Comparison of ENCODE assay signal across 8 cellular contexts in the genomic region with DNA sequence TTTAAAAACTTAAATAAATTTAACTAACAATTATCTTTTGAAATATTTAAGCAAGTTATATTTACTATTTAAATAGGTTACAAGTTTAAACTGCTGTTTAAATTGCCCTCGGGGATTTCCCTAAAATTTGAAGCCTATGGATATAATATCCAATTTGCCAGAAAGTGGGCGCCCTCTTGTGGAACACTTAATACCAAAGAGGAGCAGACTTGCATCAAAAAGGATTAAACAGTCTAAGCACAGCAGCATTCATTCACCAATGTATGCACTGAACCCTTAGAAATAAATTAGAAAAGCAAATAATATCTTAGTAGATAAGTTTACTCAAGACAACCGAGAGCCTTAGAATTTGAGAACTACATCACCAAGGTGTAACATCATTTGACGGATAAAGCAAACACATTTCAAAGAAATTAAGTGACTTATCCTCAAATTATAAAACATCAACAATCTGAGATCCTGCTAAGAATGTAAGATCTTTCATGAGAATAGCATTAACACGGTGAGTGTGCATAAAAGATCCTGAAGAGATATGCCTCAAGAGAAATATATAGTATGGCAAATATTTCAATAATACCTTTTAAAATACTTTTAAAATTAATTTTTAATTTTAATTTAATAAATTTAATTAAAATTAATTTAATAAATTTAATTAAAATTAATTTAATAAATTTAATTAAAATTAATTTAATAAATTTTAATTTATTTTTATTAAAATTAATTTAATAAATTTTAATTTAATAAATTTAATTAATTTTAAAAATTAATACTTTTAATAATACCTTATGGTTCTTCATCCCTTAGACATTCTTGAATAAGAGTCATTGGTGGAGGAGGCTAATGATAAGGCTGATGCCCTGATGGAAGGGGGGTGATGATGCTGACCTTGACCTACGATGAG. TPM values are rescaled to one million over a fixed set of nuclear protein-coding genes. Genes with fewer than 3 reads are reported as not detected.
DNase-seq lines count a peak whose midpoint lies in the region; ATAC-seq, FAIRE-seq and TF ChIP-seq lines count a peak whose summit lies in the region.

No MANE protein-coding gene starts in this region.

- no peaks in the 10 kb centered on the region for H3K79me2 ChIP-seq in DND-41 (ENCODE audit: insufficient read depth, low read length)

- H3K27me3 Mint-ChIP-seq in activated CD8-positive, alpha-beta memory T cell treated with anti-CD3 and anti-CD28 coated beads, Interleukin-2, amount 10 ng/mL, durations not matched to agents 7 days and 5 days = no peaks in the 10 kb centered on the region

- intact Hi-C loops in right lobe of liver (cut with DNase I) = loop anchor here in 1 of 2 donors (10.0 kb wide), 1 partner anchor 367 kb away; no protein-coding TSS in a partner anchor

- TF ChIP-seq POLR2A in right lobe of liver (IDR thresholded peaks at IDR 0.05) (no peak), upper lobe of left lung (IDR thresholded peaks at IDR 0.05) (no peak)

- H3K9me3 Mint-ChIP-seq in activated CD8-positive, alpha-beta memory T cell treated with anti-CD3 and anti-CD28 coated beads, Interleukin-2, amount 10 ng/mL, durations not matched to agents 7 days and 5 days (ENCODE audit: low read depth) = no peaks in the 10 kb centered on the region

- no peaks in the 10 kb centered on the region for H4K20me1 ChIP-seq in DND-41 (ENCODE audit: insufficient read depth, low read length)

- H3K27me3 ChIP-seq in DND-41 (ENCODE audit: insufficient read depth, low read length, poor library complexity) (no peaks in the 10 kb centered on the region), bronchial epithelial cell (ENCODE audit: control insufficient read depth, insufficient read depth, low read length) (no peaks in the 10 kb centered on the region), right lobe of liver (no peaks in the 10 kb centered on the region), upper lobe of left lung (no peaks in the 10 kb centered on the region)

- FAIRE-seq in bronchial epithelial cell (lab: Jason Lieb, UNC) = no peak

- H3K36me3 ChIP-seq in DND-41 (ENCODE audit: insufficient read depth, low read length) (no peaks in the 10 kb centered on the region), bronchial epithelial cell (ENCODE audit: control insufficient read depth, insufficient read depth, low read length) (no peaks in the 10 kb centered on the region), right lobe of liver (no peaks in the 10 kb centered on the region), upper lobe of left lung (no peaks in the 10 kb centered on the region)

- WGBS in right lobe of liver (ENCODE audit: insufficient coverage, low coverage, low lambda C conversion rate, missing lambda C conversion rate) = 26% methylated on average over 6 of the region's 6 CpGs
- WGBS in upper lobe of left lung, 2 donors = 32 to 33% methylated on average over 6 of the region's 6 CpGs

- H3K27ac Mint-ChIP-seq in activated CD8-positive, alpha-beta memory T cell treated with anti-CD3 and anti-CD28 coated beads, Interleukin-2, amount 10 ng/mL, durations not matched to agents 7 days and 5 days = no peak overlapping the region

- ATAC-seq in DND-41 (ENCODE audit: insufficient read depth, low read depth) = peak; percentile 61; the same call in 1 of the 3 replicates
- peak; percentile 70 to 82 (median 80) for ATAC-seq in right lobe of liver
- no peak for ATAC-seq in upper lobe of left lung (ENCODE audit: low FRiP score in 2 of 2)
- no peak for ATAC-seq in HG03108 (IDR thresholded peaks at IDR 0.05; ENCODE audit: unreplicated experiment)
- no peak for ATAC-seq in activated CD8-positive, alpha-beta memory T cell treated with anti-CD3 and anti-CD28 coated beads, Interleukin-2, amount 10 ng/mL, durations not matched to agents 7 days and 5 days

- H3K27ac ChIP-seq in DND-41 (ENCODE audit: low read length) (no peak overlapping the region), right lobe of liver (no peak overlapping the region), upper lobe of left lung (no peak overlapping the region)

- no peak overlapping the region for H3K4me3 Mint-ChIP-seq in activated CD8-positive, alpha-beta memory T cell treated with anti-CD3 and anti-CD28 coated beads, Interleukin-2, amount 10 ng/mL, durations not matched to agents 7 days and 5 days

- H3K36me3 Mint-ChIP-seq in activated CD8-positive, alpha-beta memory T cell treated with anti-CD3 and anti-CD28 coated beads, Interleukin-2, amount 10 ng/mL, durations not matched to agents 7 days and 5 days = no peaks in the 10 kb centered on the region

- no peak for TF ChIP-seq EP300 in upper lobe of left lung (IDR thresholded peaks at IDR 0.05)

- peak; percentile 29 for DNase-seq in DND-41
- peak; percentile 61 for DNase-seq in HT1080 (ENCODE audit: low read depth)
- DNase-seq in NOMO-1 treated with dmso at 0.1 percent for 144 hours (lab: John Stamatoyannopoulos, UW; ENCODE audit: unreplicated experiment) = peak; percentile 13
- peak; percentile 71 for DNase-seq in bronchial epithelial cell (ENCODE audit: low read depth)
- peak in 1 of 3 donors; percentile 56 for DNase-seq in right lobe of liver
- peak in 1 of 2 donors; percentile 68 for DNase-seq in upper lobe of left lung
- no peak for DNase-seq in activated CD8-positive, alpha-beta memory T cell treated with anti-CD3 and anti-CD28 coated beads, Interleukin-2, amount 10 ng/mL, durations not matched to agents 7 days and 5 days

- CTCF ChIA-PET in activated CD8-positive, alpha-beta memory T cell treated with anti-CD3 and anti-CD28 coated beads, Interleukin-2, amount 10 ng/mL, durations not matched to agents 7 days and 5 days (lab: Charles Lee) = no interaction called here

- TF ChIP-seq CTCF in DND-41 (IDR thresholded peaks at IDR 0.05; ENCODE audit: borderline replicate concordance, extremely low read depth, low read length, poor library complexity, severe bottlenecking) (peak; percentile 75), bronchial epithelial cell (IDR thresholded peaks at IDR 0.05; ENCODE audit: insufficient read depth, low read length, severe bottlenecking) (peak; percentile 52), right lobe of liver (IDR thresholded peaks at IDR 0.05) (peak; percentile 69 to 78 (median 75)), upper lobe of left lung (IDR thresholded peaks at IDR 0.05) (peak in 5 of 6 experiments; percentile 38 to 57 (median 52))

- H3K9me3 ChIP-seq in DND-41 (ENCODE audit: insufficient read depth, low read length, severe bottlenecking) (no peaks in the 10 kb centered on the region), right lobe of liver (no peaks in the 10 kb centered on the region), upper lobe of left lung (no peaks in the 10 kb centered on the region)

- no peak overlapping the region for H2AFZ ChIP-seq in DND-41 (ENCODE audit: low read depth, low read length)

- H3K4me1 Mint-ChIP-seq in activated CD8-positive, alpha-beta memory T cell treated with anti-CD3 and anti-CD28 coated beads, Interleukin-2, amount 10 ng/mL, durations not matched to agents 7 days and 5 days = no peaks in the 10 kb centered on the region

- H3K4me2 ChIP-seq in DND-41 (ENCODE audit: insufficient read depth, low read length) = no peak overlapping the region

- H3K4me1 ChIP-seq in DND-41 (ENCODE audit: insufficient read depth, low read length) (no peaks in the 10 kb centered on the region), right lobe of liver (no peaks in the 10 kb centered on the region), upper lobe of left lung (peaks cover 0 to 1% (median 0%) of the 10 kb centered on the region in 4 donors)

- H3K4me3 ChIP-seq in DND-41 (ENCODE audit: low read depth in 1 of 2, low read length in 2 of 2) = no peak overlapping the region
- H3K4me3 ChIP-seq in bronchial epithelial cell (ENCODE audit: low read depth, low read length) = no peak overlapping the region
- H3K4me3 ChIP-seq in right lobe of liver = no peak overlapping the region
- H3K4me3 ChIP-seq in upper lobe of left lung = no peak overlapping the region

- no peak overlapping the region for H3K9ac ChIP-seq in DND-41 (ENCODE audit: low read depth, low read length)

RNA-seq across cellular contexts. Expression of gene MEP1A, which starts 11.5 kb away (rescaled TPM):
- total RNA-seq in HT1080 (2014; rRNA removed; shearing (Covaris generic)) = not detected in 2 replicates
- not detected in 2 replicates for polyA plus RNA-seq in HT1080 (2015; cell fraction: cytosol; rRNA removed)
- polyA plus RNA-seq in HT1080 (2015; cell fraction: nucleus; rRNA removed) = not detected in 2 replicates
- not detected in 2 replicates for total RNA-seq in bronchial epithelial cell
- under 1 TPM in 2 of 6 experiments, not detected in 4; 0.07 to 0.18 TPM for total RNA-seq in right lobe of liver
- 1 to 10 TPM in 2 of 6 donors, not detected in 4; 1.0 to 1.1 TPM for total RNA-seq in upper lobe of left lung
- not detected for total RNA-seq in activated CD8-positive, alpha-beta memory T cell treated with anti-CD3 and anti-CD28 coated beads, Interleukin-2, amount 10 ng/mL, durations not matched to agents 7 days and 5 days

RNA-seq across cellular contexts. Expression of gene ANKRD66, which starts 35.0 kb away (rescaled TPM):
- not detected in 2 replicates for total RNA-seq in HT1080 (2014; rRNA removed; shearing (Covaris generic))
- polyA plus RNA-seq in HT1080 (2015; cell fraction: cytosol; rRNA removed) = not detected in 2 replicates
- polyA plus RNA-seq in HT1080 (2015; cell fraction: nucleus; rRNA removed) = not detected in 2 replicates
- total RNA-seq in bronchial epithelial cell (not detected in 2 replicates), right lobe of liver (not detected), upper lobe of left lung (10 to 100 TPM in 1 of 6 donors, 1 to 10 TPM in 3, not detected in 2; 2.1 to 15.7 (median 2.7) TPM)
- total RNA-seq in activated CD8-positive, alpha-beta memory T cell treated with anti-CD3 and anti-CD28 coated beads, Interleukin-2, amount 10 ng/mL, durations not matched to agents 7 days and 5 days = not detected

RNA-seq across cellular contexts. Expression of gene PLA2G7, which starts 46.6 kb away (rescaled TPM):
- not detected in 2 replicates for total RNA-seq in HT1080 (2014; rRNA removed; shearing (Covaris generic))
- not detected in 2 replicates for polyA plus RNA-seq in HT1080 (2015; cell fraction: cytosol; rRNA removed)
- not detected in 2 replicates for polyA plus RNA-seq in HT1080 (2015; cell fraction: nucleus; rRNA removed)
- total RNA-seq in bronchial epithelial cell = not detected in 2 replicates
- total RNA-seq in right lobe of liver = 1 to 10 TPM in 5 of 6 experiments, under 1 TPM in 1; 0.92 to 7.4 (median 1.6) TPM
- total RNA-seq in upper lobe of left lung = 1 to 10 TPM; 2.6 to 9.5 (median 5.9) TPM
- total RNA-seq in activated CD8-positive, alpha-beta memory T cell treated with anti-CD3 and anti-CD28 coated beads, Interleukin-2, amount 10 ng/mL, durations not matched to agents 7 days and 5 days = not detected

Comparison
In these comparisons a context has a peak if more than half of its experiments do, and no peak if none do; other contexts are left out.
1. ATAC-seq: peak in DND-41 (single experiment) and right lobe of liver (4 of 4); none in upper lobe of left lung (0 of 2), HG03108 (single experiment) and activated CD8-positive, alpha-beta memory T cell treated with anti-CD3 and anti-CD28 coated beads, Interleukin-2, amount 10 ng/mL, durations not matched to agents 7 days and 5 days (single experiment).
2. Peak in every context shown above with its lines, with median percentiles within 50 percentile points of each other: CTCF ChIP-seq.